ENCODE assay signal across 2 cellular contexts in the genomic region with DNA sequence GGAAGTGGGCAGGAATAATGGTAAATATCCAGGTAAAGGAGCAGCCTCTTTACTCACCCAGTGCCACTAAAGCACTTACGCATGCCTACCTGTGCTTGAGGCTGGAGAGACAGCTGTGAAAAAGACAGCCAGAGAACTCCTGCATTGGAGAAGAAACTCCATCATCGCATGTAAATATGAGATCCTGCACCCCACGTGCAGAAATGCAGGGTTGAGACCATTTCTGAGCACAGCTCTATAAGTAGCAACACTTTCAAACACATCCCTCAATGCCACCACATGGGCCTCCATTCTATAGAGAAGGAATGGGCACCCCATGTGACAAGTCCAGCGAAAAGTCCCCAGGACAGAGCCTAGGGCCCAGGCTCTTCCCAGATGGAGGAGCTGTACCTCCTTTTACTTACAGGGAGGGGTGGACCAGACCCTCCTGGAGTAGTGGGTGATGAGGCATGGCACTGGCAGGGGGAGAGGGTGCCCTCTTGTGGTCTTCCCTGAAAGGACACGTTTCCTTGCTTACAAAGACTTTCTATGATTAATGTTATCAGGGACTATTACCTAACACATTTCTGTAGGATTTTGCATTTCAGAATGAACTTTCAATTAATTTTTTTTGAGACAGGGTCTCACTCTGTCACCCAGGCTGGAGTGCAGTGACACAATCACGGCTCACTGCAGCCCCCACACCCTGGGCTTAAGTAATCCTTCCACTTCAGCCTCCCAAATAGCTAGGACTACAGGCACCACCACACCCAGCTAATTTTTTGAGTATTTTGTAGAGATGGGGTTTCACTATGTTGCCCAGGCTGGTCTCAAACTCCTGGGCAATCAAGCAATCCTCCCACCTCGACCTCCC.
TF ChIP-seq lines count a peak whose summit lies in the region.

No MANE protein-coding gene starts in this region.

TF ChIP-seq in WTC11, 78 proteins besides CTCF, POLR2A, EP300 and RAD21 (continued from another document):
- TF ChIP-seq, protein P1, sequence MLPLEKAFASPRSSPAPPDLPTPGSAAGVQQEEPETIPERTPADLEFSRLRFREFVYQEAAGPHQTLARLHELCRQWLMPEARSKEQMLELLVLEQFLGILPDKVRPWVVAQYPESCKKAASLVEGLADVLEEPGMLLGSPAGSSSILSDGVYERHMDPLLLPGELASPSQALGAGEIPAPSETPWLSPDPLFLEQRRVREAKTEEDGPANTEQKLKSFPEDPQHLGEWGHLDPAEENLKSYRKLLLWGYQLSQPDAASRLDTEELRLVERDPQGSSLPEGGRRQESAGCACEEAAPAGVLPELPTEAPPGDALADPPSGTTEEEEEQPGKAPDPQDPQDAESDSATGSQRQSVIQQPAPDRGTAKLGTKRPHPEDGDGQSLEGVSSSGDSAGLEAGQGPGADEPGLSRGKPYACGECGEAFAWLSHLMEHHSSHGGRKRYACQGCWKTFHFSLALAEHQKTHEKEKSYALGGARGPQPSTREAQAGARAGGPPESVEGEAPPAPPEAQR (CRISPR knock-in tag; IDR thresholded peaks at IDR 0.05) = no peak
- TF ChIP-seq HMGA2 (CRISPR knock-in tag; IDR thresholded peaks at IDR 0.05) (no peak), ZNF138 (CRISPR knock-in tag; conservative IDR thresholded peaks at IDR 0.05) (no peak), ETV6 (CRISPR knock-in tag; IDR thresholded peaks at IDR 0.05) (no peak), MYBL2 (CRISPR knock-in tag; IDR thresholded peaks at IDR 0.05) (no peak), KAT7 (CRISPR knock-in tag; IDR thresholded peaks at IDR 0.05; ENCODE audit: borderline replicate concordance) (no peak), TCF7 (CRISPR knock-in tag; IDR thresholded peaks at IDR 0.05; ENCODE audit: low read depth) (no peak), FOXK1 (CRISPR knock-in tag; IDR thresholded peaks at IDR 0.05) (no peak)
- TF ChIP-seq, protein P2, sequence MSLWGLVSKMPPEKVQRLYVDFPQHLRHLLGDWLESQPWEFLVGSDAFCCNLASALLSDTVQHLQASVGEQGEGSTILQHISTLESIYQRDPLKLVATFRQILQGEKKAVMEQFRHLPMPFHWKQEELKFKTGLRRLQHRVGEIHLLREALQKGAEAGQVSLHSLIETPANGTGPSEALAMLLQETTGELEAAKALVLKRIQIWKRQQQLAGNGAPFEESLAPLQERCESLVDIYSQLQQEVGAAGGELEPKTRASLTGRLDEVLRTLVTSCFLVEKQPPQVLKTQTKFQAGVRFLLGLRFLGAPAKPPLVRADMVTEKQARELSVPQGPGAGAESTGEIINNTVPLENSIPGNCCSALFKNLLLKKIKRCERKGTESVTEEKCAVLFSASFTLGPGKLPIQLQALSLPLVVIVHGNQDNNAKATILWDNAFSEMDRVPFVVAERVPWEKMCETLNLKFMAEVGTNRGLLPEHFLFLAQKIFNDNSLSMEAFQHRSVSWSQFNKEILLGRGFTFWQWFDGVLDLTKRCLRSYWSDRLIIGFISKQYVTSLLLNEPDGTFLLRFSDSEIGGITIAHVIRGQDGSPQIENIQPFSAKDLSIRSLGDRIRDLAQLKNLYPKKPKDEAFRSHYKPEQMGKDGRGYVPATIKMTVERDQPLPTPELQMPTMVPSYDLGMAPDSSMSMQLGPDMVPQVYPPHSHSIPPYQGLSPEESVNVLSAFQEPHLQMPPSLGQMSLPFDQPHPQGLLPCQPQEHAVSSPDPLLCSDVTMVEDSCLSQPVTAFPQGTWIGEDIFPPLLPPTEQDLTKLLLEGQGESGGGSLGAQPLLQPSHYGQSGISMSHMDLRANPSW (CRISPR knock-in tag; conservative IDR thresholded peaks at IDR 0.05; ENCODE audit: low read depth) = no peak
- TF ChIP-seq, protein P3, sequence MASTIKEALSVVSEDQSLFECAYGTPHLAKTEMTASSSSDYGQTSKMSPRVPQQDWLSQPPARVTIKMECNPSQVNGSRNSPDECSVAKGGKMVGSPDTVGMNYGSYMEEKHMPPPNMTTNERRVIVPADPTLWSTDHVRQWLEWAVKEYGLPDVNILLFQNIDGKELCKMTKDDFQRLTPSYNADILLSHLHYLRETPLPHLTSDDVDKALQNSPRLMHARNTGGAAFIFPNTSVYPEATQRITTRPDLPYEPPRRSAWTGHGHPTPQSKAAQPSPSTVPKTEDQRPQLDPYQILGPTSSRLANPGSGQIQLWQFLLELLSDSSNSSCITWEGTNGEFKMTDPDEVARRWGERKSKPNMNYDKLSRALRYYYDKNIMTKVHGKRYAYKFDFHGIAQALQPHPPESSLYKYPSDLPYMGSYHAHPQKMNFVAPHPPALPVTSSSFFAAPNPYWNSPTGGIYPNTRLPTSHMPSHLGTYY (CRISPR knock-in tag; IDR thresholded peaks at IDR 0.05) = no peak

TF ChIP-seq in HepG2, 621 proteins besides CTCF, POLR2A, EP300 and RAD21 (continued from another document and continues in another):
- TF ChIP-seq, protein P4, sequence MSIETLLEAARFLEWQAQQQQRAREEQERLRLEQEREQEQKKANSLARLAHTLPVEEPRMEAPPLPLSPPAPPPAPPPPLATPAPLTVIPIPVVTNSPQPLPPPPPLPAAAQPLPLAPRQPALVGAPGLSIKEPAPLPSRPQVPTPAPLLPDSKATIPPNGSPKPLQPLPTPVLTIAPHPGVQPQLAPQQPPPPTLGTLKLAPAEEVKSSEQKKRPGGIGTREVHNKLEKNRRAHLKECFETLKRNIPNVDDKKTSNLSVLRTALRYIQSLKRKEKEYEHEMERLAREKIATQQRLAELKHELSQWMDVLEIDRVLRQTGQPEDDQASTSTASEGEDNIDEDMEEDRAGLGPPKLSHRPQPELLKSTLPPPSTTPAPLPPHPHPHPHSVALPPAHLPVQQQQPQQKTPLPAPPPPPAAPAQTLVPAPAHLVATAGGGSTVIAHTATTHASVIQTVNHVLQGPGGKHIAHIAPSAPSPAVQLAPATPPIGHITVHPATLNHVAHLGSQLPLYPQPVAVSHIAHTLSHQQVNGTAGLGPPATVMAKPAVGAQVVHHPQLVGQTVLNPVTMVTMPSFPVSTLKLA (IDR thresholded peaks at IDR 0.05) = no peak
- no peak for TF ChIP-seq PAF1 (CRISPR knock-in tag; IDR thresholded peaks at IDR 0.05)
- no peak for TF ChIP-seq IKZF1 (IDR thresholded peaks at IDR 0.05)
- TF ChIP-seq ZNF674 (CRISPR knock-in tag; IDR thresholded peaks at IDR 0.05; ENCODE audit: low read depth) = no peak
- TF ChIP-seq, protein P5, sequence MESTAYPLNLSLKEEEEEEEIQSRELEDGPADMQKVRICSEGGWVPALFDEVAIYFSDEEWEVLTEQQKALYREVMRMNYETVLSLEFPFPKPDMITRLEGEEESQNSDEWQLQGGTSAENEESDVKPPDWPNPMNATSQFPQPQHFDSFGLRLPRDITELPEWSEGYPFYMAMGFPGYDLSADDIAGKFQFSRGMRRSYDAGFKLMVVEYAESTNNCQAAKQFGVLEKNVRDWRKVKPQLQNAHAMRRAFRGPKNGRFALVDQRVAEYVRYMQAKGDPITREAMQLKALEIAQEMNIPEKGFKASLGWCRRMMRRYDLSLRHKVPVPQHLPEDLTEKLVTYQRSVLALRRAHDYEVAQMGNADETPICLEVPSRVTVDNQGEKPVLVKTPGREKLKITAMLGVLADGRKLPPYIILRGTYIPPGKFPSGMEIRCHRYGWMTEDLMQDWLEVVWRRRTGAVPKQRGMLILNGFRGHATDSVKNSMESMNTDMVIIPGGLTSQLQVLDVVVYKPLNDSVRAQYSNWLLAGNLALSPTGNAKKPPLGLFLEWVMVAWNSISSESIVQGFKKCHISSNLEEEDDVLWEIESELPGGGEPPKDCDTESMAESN (CRISPR knock-in tag; conservative IDR thresholded peaks at IDR 0.05) = no peak
- TF ChIP-seq, protein P6, sequence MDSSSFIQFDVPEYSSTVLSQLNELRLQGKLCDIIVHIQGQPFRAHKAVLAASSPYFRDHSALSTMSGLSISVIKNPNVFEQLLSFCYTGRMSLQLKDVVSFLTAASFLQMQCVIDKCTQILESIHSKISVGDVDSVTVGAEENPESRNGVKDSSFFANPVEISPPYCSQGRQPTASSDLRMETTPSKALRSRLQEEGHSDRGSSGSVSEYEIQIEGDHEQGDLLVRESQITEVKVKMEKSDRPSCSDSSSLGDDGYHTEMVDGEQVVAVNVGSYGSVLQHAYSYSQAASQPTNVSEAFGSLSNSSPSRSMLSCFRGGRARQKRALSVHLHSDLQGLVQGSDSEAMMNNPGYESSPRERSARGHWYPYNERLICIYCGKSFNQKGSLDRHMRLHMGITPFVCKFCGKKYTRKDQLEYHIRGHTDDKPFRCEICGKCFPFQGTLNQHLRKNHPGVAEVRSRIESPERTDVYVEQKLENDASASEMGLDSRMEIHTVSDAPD (CRISPR knock-in tag; IDR thresholded peaks at IDR 0.05) = no peak
- no peak for TF ChIP-seq ONECUT2 (CRISPR knock-in tag; IDR thresholded peaks at IDR 0.05)
- 0 out of 2 replicates have a peak, but pooled peaks have one; percentile 21 for TF ChIP-seq MYC (CRISPR knock-in tag; IDR thresholded peaks at IDR 0.05; ENCODE audit: borderline replicate concordance)
- TF ChIP-seq TBX2 (CRISPR knock-in tag; IDR thresholded peaks at IDR 0.05; ENCODE audit: borderline replicate concordance) = 0 out of 2 replicates have a peak, but pooled peaks have one; percentile 29
- TF ChIP-seq, protein P7, sequence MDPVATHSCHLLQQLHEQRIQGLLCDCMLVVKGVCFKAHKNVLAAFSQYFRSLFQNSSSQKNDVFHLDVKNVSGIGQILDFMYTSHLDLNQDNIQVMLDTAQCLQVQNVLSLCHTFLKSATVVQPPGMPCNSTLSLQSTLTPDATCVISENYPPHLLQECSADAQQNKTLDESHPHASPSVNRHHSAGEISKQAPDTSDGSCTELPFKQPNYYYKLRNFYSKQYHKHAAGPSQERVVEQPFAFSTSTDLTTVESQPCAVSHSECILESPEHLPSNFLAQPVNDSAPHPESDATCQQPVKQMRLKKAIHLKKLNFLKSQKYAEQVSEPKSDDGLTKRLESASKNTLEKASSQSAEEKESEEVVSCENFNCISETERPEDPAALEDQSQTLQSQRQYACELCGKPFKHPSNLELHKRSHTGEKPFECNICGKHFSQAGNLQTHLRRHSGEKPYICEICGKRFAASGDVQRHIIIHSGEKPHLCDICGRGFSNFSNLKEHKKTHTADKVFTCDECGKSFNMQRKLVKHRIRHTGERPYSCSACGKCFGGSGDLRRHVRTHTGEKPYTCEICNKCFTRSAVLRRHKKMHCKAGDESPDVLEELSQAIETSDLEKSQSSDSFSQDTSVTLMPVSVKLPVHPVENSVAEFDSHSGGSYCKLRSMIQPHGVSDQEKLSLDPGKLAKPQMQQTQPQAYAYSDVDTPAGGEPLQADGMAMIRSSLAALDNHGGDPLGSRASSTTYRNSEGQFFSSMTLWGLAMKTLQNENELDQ (CRISPR knock-in tag; IDR thresholded peaks at IDR 0.05; ENCODE audit: borderline replicate concordance) = no peak
- no peak for TF ChIP-seq NR2F2 (IDR thresholded peaks at IDR 0.05; ENCODE audit: borderline replicate concordance, low read depth)
- no peak for TF ChIP-seq RXRB (CRISPR knock-in tag; IDR thresholded peaks at IDR 0.05; ENCODE audit: borderline replicate concordance)
- no peak for TF ChIP-seq ZNF530 (CRISPR knock-in tag; IDR thresholded peaks at IDR 0.05; ENCODE audit: low read depth)
- no peak for TF ChIP-seq ZNF124 (CRISPR knock-in tag; IDR thresholded peaks at IDR 0.05)
- TF ChIP-seq ZNF205 (CRISPR knock-in tag; IDR thresholded peaks at IDR 0.05) = no peak
- TF ChIP-seq ZNF138 (CRISPR knock-in tag; IDR thresholded peaks at IDR 0.05; ENCODE audit: low read depth) = no peak
- no peak for TF ChIP-seq FOXO1 (CRISPR knock-in tag; IDR thresholded peaks at IDR 0.05)
- no peak for TF ChIP-seq ZSCAN31 (CRISPR knock-in tag; IDR thresholded peaks at IDR 0.05; ENCODE audit: low read depth)
- TF ChIP-seq, protein P8, sequence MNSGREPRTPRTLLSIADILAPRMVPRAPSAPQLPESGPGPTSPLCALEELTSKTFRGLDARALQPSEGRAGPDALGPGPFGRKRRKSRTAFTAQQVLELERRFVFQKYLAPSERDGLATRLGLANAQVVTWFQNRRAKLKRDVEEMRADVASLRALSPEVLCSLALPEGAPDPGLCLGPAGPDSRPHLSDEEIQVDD (CRISPR knock-in tag; IDR thresholded peaks at IDR 0.05; ENCODE audit: borderline replicate concordance) = no peak
- TF ChIP-seq ZBTB21 (CRISPR knock-in tag; IDR thresholded peaks at IDR 0.05) = no peak
- TF ChIP-seq ZEB1 (IDR thresholded peaks at IDR 0.05; ENCODE audit: insufficient replicate concordance, low read depth) = no peak
- TF ChIP-seq, protein P9, sequence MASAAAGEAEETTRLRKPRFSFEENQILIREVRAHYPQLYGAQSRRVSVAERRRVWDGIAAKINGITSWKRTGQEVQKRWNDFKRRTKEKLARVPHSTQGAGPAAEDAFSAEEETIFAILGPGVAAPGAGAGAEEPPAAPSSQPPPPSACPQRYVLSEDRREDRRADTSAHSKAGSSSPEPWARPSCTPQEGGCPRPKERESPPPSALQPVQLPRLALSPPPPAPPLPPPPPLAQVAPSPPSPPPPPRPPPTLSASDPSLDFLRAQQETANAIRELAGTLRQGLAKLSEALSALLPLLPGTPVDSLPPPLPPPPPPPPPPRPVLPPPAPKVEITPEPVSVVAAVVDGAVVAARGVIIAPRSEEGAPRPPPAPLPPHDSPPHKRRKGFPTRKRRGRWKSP (CRISPR knock-in tag; IDR thresholded peaks at IDR 0.05) = no peak
- TF ChIP-seq, protein P10, sequence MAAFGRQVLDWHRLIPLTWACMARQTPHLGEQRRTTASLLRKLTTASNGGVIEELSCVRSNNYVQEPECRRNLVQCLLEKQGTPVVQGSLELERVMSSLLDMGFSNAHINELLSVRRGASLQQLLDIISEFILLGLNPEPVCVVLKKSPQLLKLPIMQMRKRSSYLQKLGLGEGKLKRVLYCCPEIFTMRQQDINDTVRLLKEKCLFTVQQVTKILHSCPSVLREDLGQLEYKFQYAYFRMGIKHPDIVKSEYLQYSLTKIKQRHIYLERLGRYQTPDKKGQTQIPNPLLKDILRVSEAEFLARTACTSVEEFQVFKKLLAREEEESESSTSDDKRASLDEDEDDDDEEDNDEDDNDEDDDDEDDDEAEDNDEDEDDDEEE (CRISPR knock-in tag; IDR thresholded peaks at IDR 0.05) = no peak
- TF ChIP-seq SOX6 (IDR thresholded peaks at IDR 0.05) = no peak
- TF ChIP-seq SOX6 (CRISPR knock-in tag; IDR thresholded peaks at IDR 0.05) = peak; percentile 21; the same call in 1 of the 2 replicates
- TF ChIP-seq ZNF780A (CRISPR knock-in tag; IDR thresholded peaks at IDR 0.05) = no peak
- TF ChIP-seq, protein P11, sequence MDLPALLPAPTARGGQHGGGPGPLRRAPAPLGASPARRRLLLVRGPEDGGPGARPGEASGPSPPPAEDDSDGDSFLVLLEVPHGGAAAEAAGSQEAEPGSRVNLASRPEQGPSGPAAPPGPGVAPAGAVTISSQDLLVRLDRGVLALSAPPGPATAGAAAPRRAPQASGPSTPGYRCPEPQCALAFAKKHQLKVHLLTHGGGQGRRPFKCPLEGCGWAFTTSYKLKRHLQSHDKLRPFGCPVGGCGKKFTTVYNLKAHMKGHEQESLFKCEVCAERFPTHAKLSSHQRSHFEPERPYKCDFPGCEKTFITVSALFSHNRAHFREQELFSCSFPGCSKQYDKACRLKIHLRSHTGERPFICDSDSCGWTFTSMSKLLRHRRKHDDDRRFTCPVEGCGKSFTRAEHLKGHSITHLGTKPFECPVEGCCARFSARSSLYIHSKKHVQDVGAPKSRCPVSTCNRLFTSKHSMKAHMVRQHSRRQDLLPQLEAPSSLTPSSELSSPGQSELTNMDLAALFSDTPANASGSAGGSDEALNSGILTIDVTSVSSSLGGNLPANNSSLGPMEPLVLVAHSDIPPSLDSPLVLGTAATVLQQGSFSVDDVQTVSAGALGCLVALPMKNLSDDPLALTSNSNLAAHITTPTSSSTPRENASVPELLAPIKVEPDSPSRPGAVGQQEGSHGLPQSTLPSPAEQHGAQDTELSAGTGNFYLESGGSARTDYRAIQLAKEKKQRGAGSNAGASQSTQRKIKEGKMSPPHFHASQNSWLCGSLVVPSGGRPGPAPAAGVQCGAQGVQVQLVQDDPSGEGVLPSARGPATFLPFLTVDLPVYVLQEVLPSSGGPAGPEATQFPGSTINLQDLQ (CRISPR knock-in tag; IDR thresholded peaks at IDR 0.05) = no peak
- no peak for TF ChIP-seq SRF (IDR thresholded peaks at IDR 0.05; ENCODE audit: low read depth, low read length)
- TF ChIP-seq STAG1 (CRISPR knock-in tag; IDR thresholded peaks at IDR 0.05) = peak; percentile 81
- no peak for TF ChIP-seq MEF2D (CRISPR knock-in tag; IDR thresholded peaks at IDR 0.05)
- no peak for TF ChIP-seq ETV6 (CRISPR knock-in tag; conservative IDR thresholded peaks at IDR 0.05)
